Comparison of ENCODE assay signal across 1 cellular context in the genomic region with DNA sequence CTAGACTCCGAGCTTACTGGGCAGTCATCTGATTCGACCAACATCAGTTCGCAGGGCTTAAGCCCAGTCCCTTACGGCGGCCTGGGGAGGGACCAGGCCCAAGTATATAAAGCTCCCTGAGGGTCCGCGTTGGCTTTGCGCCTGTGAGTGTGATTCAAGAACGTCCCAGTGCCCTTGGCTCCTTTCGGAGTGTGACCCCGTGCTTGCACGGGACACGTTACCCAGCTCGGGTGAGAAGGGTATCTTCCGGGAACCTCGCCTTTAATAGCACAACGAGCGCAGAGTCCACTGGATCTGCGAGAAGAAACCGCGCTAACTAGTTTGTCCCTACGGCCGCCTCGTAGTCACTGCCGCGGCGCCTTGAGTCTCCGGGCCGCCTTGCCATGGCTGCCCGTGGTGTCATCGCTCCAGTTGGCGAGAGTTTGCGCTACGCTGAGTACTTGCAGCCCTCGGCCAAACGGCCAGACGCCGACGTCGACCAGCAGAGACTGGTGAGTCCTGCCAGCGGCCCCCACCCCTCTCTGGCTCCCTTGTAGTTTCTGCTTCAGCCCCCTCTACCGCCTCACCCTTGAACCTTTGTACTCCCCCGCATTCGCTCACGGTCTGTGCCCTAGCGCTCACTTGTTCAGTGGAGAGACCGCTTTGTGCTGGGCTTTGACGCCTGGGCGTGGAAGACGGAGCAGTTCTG.
TF ChIP-seq lines count a peak whose summit lies in the region.

A gene (plus strand): TSS at position 343 of the 688 bp plus-strand sequence. CDS start 41 bp downstream, at position 384.

TF ChIP-seq in K562, 482 proteins besides CTCF, POLR2A, EP300 and RAD21 (continued from another document):
- TF ChIP-seq MTA3 (IDR thresholded peaks at IDR 0.05; ENCODE audit: borderline replicate concordance) (0 out of 2 replicates have a peak, but pooled peaks have one; percentile 55), L3MBTL2 (IDR thresholded peaks at IDR 0.05) (peak; percentile 43; the same call in 1 of the 2 replicates), ZNF174 (CRISPR knock-in tag; IDR thresholded peaks at IDR 0.05) (no peak), NR2C2 (CRISPR knock-in tag; IDR thresholded peaks at IDR 0.05) (no peak), NR2C2 (tag; IDR thresholded peaks at IDR 0.05) (peak; percentile 83), MCM3 (IDR thresholded peaks at IDR 0.05) (no peak), POLR2G (IDR thresholded peaks at IDR 0.05; ENCODE audit: low read depth, low read length) (peak; percentile 50; the same call in 1 of the 2 replicates), TEAD2 (tag; IDR thresholded peaks at IDR 0.05) (no peak), EGR1 (conservative IDR thresholded peaks at IDR 0.05) (peak; percentile 36; the same call in 1 of the 2 replicates), YY1 (IDR thresholded peaks at IDR 0.05; ENCODE audit: borderline replicate concordance in 1 of 3, control insufficient read depth in 1 of 3, extremely low read depth in 1 of 3, insufficient read depth in 3 of 3, insufficient read length in 1 of 3, insufficient replicate concordance in 2 of 3, low read depth in 1 of 3, low read length in 2 of 3) (peak in 1 of 3 experiments; percentile 59), FOXJ2 (tag; IDR thresholded peaks at IDR 0.05) (no peak)
- TF ChIP-seq, protein P1, sequence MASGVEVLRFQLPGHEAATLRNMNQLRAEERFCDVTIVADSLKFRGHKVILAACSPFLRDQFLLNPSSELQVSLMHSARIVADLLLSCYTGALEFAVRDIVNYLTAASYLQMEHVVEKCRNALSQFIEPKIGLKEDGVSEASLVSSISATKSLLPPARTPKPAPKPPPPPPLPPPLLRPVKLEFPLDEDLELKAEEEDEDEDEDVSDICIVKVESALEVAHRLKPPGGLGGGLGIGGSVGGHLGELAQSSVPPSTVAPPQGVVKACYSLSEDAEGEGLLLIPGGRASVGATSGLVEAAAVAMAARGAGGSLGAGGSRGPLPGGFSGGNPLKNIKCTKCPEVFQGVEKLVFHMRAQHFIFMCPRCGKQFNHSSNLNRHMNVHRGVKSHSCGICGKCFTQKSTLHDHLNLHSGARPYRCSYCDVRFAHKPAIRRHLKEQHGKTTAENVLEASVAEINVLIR (CRISPR knock-in tag; IDR thresholded peaks at IDR 0.05) = no peak
- TF ChIP-seq, protein P2, sequence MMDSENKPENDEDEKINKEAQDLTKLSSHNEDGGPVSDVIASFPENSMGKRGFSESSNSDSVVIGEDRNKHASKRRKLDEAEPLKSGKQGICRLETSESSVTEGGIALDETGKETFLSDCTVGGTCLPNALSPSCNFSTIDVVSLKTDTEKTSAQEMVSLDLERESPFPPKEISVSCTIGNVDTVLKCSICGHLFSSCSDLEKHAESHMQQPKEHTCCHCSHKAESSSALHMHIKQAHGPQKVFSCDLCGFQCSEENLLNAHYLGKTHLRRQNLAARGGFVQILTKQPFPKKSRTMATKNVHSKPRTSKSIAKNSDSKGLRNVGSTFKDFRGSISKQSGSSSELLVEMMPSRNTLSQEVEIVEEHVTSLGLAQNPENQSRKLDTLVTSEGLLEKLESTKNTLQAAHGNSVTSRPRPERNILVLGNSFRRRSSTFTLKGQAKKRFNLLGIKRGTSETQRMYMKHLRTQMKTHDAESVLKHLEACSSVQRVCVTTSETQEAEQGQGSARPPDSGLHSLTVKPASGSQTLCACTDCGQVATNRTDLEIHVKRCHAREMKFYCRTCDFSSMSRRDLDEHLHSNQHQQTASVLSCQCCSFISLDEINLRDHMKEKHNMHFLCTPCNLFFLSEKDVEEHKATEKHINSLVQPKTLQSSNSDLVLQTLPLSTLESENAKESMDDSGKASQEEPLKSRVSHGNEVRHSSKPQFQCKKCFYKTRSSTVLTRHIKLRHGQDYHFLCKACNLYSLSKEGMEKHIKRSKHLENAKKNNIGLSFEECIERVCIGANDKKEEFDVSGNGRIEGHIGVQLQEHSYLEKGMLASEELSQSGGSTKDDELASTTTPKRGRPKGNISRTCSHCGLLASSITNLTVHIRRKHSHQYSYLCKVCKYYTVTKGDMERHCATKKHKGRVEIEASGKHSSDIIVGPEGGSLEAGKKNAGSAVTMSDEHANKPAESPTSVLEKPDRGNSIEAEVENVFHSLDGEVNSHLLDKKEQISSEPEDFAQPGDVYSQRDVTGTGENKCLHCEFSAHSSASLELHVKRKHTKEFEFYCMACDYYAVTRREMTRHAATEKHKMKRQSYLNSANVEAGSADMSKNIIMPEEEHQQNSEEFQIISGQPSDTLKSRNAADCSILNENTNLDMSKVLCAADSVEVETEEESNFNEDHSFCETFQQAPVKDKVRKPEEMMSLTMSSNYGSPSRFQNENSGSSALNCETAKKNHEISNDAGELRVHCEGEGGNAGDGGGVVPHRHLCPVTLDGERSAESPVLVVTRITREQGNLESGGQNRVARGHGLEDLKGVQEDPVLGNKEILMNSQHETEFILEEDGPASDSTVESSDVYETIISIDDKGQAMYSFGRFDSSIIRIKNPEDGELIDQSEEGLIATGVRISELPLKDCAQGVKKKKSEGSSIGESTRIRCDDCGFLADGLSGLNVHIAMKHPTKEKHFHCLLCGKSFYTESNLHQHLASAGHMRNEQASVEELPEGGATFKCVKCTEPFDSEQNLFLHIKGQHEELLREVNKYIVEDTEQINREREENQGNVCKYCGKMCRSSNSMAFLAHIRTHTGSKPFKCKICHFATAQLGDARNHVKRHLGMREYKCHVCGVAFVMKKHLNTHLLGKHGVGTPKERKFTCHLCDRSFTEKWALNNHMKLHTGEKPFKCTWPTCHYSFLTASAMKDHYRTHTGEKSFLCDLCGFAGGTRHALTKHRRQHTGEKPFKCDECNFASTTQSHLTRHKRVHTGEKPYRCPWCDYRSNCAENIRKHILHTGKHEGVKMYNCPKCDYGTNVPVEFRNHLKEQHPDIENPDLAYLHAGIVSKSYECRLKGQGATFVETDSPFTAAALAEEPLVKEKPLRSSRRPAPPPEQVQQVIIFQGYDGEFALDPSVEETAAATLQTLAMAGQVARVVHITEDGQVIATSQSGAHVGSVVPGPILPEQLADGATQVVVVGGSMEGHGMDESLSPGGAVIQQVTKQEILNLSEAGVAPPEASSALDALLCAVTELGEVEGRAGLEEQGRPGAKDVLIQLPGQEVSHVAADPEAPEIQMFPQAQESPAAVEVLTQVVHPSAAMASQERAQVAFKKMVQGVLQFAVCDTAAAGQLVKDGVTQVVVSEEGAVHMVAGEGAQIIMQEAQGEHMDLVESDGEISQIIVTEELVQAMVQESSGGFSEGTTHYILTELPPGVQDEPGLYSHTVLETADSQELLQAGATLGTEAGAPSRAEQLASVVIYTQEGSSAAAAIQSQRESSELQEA (IDR thresholded peaks at IDR 0.05; ENCODE audit: low read depth) = peak; percentile 90
- TF ChIP-seq, protein P3, sequence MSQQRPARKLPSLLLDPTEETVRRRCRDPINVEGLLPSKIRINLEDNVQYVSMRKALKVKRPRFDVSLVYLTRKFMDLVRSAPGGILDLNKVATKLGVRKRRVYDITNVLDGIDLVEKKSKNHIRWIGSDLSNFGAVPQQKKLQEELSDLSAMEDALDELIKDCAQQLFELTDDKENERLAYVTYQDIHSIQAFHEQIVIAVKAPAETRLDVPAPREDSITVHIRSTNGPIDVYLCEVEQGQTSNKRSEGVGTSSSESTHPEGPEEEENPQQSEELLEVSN (IDR thresholded peaks at IDR 0.05; ENCODE audit: borderline replicate concordance in 1 of 2, extremely low read depth in 1 of 2, insufficient read depth in 1 of 2, insufficient read length in 1 of 2, low read depth in 1 of 2, low read length in 1 of 2, poor library complexity in 1 of 2, severe bottlenecking in 1 of 2) = peak in 1 of 2 experiments; percentile 38
- TF ChIP-seq, protein P4, sequence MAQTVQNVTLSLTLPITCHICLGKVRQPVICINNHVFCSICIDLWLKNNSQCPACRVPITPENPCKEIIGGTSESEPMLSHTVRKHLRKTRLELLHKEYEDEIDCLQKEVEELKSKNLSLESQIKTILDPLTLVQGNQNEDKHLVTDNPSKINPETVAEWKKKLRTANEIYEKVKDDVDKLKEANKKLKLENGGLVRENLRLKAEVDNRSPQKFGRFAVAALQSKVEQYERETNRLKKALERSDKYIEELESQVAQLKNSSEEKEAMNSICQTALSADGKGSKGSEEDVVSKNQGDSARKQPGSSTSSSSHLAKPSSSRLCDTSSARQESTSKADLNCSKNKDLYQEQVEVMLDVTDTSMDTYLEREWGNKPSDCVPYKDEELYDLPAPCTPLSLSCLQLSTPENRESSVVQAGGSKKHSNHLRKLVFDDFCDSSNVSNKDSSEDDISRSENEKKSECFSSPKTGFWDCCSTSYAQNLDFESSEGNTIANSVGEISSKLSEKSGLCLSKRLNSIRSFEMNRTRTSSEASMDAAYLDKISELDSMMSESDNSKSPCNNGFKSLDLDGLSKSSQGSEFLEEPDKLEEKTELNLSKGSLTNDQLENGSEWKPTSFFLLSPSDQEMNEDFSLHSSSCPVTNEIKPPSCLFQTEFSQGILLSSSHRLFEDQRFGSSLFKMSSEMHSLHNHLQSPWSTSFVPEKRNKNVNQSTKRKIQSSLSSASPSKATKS (CRISPR knock-in tag; IDR thresholded peaks at IDR 0.05) = no peak
- TF ChIP-seq, protein P5, sequence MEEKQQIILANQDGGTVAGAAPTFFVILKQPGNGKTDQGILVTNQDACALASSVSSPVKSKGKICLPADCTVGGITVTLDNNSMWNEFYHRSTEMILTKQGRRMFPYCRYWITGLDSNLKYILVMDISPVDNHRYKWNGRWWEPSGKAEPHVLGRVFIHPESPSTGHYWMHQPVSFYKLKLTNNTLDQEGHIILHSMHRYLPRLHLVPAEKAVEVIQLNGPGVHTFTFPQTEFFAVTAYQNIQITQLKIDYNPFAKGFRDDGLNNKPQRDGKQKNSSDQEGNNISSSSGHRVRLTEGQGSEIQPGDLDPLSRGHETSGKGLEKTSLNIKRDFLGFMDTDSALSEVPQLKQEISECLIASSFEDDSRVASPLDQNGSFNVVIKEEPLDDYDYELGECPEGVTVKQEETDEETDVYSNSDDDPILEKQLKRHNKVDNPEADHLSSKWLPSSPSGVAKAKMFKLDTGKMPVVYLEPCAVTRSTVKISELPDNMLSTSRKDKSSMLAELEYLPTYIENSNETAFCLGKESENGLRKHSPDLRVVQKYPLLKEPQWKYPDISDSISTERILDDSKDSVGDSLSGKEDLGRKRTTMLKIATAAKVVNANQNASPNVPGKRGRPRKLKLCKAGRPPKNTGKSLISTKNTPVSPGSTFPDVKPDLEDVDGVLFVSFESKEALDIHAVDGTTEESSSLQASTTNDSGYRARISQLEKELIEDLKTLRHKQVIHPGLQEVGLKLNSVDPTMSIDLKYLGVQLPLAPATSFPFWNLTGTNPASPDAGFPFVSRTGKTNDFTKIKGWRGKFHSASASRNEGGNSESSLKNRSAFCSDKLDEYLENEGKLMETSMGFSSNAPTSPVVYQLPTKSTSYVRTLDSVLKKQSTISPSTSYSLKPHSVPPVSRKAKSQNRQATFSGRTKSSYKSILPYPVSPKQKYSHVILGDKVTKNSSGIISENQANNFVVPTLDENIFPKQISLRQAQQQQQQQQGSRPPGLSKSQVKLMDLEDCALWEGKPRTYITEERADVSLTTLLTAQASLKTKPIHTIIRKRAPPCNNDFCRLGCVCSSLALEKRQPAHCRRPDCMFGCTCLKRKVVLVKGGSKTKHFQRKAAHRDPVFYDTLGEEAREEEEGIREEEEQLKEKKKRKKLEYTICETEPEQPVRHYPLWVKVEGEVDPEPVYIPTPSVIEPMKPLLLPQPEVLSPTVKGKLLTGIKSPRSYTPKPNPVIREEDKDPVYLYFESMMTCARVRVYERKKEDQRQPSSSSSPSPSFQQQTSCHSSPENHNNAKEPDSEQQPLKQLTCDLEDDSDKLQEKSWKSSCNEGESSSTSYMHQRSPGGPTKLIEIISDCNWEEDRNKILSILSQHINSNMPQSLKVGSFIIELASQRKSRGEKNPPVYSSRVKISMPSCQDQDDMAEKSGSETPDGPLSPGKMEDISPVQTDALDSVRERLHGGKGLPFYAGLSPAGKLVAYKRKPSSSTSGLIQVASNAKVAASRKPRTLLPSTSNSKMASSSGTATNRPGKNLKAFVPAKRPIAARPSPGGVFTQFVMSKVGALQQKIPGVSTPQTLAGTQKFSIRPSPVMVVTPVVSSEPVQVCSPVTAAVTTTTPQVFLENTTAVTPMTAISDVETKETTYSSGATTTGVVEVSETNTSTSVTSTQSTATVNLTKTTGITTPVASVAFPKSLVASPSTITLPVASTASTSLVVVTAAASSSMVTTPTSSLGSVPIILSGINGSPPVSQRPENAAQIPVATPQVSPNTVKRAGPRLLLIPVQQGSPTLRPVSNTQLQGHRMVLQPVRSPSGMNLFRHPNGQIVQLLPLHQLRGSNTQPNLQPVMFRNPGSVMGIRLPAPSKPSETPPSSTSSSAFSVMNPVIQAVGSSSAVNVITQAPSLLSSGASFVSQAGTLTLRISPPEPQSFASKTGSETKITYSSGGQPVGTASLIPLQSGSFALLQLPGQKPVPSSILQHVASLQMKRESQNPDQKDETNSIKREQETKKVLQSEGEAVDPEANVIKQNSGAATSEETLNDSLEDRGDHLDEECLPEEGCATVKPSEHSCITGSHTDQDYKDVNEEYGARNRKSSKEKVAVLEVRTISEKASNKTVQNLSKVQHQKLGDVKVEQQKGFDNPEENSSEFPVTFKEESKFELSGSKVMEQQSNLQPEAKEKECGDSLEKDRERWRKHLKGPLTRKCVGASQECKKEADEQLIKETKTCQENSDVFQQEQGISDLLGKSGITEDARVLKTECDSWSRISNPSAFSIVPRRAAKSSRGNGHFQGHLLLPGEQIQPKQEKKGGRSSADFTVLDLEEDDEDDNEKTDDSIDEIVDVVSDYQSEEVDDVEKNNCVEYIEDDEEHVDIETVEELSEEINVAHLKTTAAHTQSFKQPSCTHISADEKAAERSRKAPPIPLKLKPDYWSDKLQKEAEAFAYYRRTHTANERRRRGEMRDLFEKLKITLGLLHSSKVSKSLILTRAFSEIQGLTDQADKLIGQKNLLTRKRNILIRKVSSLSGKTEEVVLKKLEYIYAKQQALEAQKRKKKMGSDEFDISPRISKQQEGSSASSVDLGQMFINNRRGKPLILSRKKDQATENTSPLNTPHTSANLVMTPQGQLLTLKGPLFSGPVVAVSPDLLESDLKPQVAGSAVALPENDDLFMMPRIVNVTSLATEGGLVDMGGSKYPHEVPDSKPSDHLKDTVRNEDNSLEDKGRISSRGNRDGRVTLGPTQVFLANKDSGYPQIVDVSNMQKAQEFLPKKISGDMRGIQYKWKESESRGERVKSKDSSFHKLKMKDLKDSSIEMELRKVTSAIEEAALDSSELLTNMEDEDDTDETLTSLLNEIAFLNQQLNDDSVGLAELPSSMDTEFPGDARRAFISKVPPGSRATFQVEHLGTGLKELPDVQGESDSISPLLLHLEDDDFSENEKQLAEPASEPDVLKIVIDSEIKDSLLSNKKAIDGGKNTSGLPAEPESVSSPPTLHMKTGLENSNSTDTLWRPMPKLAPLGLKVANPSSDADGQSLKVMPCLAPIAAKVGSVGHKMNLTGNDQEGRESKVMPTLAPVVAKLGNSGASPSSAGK (IDR thresholded peaks at IDR 0.05) = peak; percentile 37; the same call in 1 of the 2 replicates
- TF ChIP-seq, protein P6, sequence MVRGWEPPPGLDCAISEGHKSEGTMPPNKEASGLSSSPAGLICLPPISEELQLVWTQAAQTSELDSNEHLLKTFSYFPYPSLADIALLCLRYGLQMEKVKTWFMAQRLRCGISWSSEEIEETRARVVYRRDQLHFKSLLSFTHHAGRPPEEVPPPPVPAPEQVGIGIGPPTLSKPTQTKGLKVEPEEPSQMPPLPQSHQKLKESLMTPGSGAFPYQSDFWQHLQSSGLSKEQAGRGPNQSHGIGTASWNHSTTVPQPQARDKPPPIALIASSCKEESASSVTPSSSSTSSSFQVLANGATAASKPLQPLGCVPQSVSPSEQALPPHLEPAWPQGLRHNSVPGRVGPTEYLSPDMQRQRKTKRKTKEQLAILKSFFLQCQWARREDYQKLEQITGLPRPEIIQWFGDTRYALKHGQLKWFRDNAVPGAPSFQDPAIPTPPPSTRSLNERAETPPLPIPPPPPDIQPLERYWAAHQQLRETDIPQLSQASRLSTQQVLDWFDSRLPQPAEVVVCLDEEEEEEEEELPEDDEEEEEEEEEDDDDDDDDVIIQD (CRISPR knock-in tag; IDR thresholded peaks at IDR 0.05) = no peak
